ENCODE assay signal across 1 cellular context in the genomic region with DNA sequence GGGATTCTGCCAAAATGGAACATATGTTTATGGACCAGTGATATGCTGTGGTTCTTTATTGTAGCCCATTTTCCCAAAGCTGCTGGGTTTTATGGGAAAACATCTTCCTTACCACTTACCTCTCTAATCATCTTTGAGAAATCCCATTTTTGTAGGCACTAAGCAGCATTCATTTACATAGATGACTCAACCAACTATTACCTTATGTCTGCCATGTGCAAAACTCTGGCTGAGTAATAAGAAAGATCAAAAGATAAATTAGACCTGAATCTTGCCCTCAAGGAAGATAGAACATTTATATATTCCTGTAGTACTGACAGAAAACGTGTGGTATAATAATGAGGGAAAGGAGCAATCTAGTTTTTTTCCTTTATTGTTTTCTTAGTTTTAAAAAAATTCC.
TF ChIP-seq lines count a peak whose summit lies in the region.

No MANE protein-coding gene starts in this region.

TF ChIP-seq in K562, 482 proteins besides CTCF, POLR2A, EP300 and RAD21:
- peak; percentile 52 for TF ChIP-seq FOSL1 (tag; conservative IDR thresholded peaks at IDR 0.05)
- TF ChIP-seq, protein P1, sequence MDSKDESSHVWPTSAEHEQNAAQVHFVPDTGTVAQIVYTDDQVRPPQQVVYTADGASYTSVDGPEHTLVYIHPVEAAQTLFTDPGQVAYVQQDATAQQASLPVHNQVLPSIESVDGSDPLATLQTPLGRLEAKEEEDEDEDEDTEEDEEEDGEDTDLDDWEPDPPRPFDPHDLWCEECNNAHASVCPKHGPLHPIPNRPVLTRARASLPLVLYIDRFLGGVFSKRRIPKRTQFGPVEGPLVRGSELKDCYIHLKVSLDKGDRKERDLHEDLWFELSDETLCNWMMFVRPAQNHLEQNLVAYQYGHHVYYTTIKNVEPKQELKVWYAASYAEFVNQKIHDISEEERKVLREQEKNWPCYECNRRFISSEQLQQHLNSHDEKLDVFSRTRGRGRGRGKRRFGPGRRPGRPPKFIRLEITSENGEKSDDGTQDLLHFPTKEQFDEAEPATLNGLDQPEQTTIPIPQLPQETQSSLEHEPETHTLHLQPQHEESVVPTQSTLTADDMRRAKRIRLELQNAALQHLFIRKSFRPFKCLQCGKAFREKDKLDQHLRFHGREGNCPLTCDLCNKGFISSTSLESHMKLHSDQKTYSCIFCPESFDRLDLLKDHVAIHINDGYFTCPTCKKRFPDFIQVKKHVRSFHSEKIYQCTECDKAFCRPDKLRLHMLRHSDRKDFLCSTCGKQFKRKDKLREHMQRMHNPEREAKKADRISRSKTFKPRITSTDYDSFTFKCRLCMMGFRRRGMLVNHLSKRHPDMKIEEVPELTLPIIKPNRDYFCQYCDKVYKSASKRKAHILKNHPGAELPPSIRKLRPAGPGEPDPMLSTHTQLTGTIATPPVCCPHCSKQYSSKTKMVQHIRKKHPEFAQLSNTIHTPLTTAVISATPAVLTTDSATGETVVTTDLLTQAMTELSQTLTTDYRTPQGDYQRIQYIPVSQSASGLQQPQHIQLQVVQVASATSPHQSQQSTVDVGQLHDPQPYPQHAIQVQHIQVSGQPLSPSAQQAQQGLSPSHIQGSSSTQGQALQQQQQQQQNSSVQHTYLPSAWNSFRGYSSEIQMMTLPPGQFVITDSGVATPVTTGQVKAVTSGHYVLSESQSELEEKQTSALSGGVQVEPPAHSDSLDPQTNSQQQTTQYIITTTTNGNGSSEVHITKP (IDR thresholded peaks at IDR 0.05; ENCODE audit: partially characterized antibody), result no peak
- no peak for TF ChIP-seq TRIM28 (IDR thresholded peaks at IDR 0.05)
- TF ChIP-seq, protein P2, sequence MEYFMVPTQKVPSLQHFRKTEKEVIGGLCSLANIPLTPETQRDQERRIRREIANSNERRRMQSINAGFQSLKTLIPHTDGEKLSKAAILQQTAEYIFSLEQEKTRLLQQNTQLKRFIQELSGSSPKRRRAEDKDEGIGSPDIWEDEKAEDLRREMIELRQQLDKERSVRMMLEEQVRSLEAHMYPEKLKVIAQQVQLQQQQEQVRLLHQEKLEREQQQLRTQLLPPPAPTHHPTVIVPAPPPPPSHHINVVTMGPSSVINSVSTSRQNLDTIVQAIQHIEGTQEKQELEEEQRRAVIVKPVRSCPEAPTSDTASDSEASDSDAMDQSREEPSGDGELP (CRISPR knock-in tag; IDR thresholded peaks at IDR 0.05; ENCODE audit: borderline replicate concordance), result no peak
- no peak for TF ChIP-seq ZNF217 (CRISPR knock-in tag; IDR thresholded peaks at IDR 0.05)
- no peak for TF ChIP-seq POLR3A (IDR thresholded peaks at IDR 0.05; ENCODE audit: borderline replicate concordance, extremely low read depth, insufficient read depth, insufficient read length)
